Comparison of ENCODE assay signal across 21 cellular contexts in the genomic region with DNA sequence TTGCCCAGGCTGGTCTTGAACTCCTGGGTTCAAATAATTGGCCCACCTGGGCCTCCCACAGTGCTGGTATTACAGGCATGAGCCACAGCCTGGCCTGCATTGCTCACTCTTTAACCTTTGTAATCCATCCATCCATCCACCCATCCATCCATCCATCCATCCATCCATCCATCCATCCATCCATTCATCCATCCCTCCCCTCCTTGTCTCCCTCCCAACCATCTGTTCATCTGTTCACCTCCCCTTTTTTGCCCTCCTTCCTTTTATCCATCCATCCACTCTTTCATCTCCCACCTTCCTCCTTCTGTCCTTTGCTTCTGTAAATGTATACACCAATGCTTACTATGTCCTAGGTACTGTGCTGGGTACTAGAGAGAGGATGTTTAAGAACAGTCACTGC.
DNase-seq lines count a peak whose midpoint lies in the region; FAIRE-seq and TF ChIP-seq lines count a peak whose summit lies in the region.
"Had no signal": no experiment of that assay in that cellular context is flagged by ENCODE, and none has a peak within 500 bp of the region (broad histone marks: within the 10 kb centered on the region; RNA-seq: fewer than 3 reads in every experiment).

No MANE protein-coding gene starts in this region.

- H3K9ac ChIP-seq in mammary epithelial cell (ENCODE audit: insufficient read depth, low read length), result no peak overlapping the region
- no peak overlapping the region for H3K9ac ChIP-seq in keratinocyte (ENCODE audit: control insufficient read depth, extremely low read depth, insufficient read depth, low read length)
- H3K9ac ChIP-seq: KMS-11 had no signal

- H3K27ac Mint-ChIP-seq in Caco-2 (ENCODE audit: unreplicated experiment) (peak overlapping the region; percentile 29), Calu3 (ENCODE audit: unreplicated experiment) (peak overlapping the region; percentile 89)

- H3K36me3 ChIP-seq in Caco-2 (ENCODE audit: control insufficient read depth, insufficient read depth, low read length), result no peaks in the 10 kb centered on the region
- no peaks in the 10 kb centered on the region for H3K36me3 ChIP-seq in mammary epithelial cell (ENCODE audit: insufficient read depth, low read length)
- no peaks in the 10 kb centered on the region for H3K36me3 ChIP-seq in keratinocyte (ENCODE audit: control insufficient read depth in 2 of 2, extremely low read depth in 1 of 2, insufficient read depth in 2 of 2, low read length in 2 of 2)
- H3K36me3 ChIP-seq: SJCRH30 had no signal

- TF ChIP-seq CTCF in Caco-2 (IDR thresholded peaks at IDR 0.05; ENCODE audit: insufficient read depth in 1 of 2, low read depth in 1 of 2, low read length in 1 of 2, severe bottlenecking in 1 of 2, unreplicated experiment in 1 of 2) (no peak), Calu3 (IDR thresholded peaks at IDR 0.05; ENCODE audit: unreplicated experiment) (no peak), mammary epithelial cell (conservative IDR thresholded peaks at IDR 0.05 in 1 of 2, IDR thresholded peaks at IDR 0.05 in 1 of 2; ENCODE audit: extremely low read depth in 1 of 2, insufficient read depth in 1 of 2, low read depth in 1 of 2, low read length in 2 of 2) (no peak), keratinocyte (optimal IDR thresholded peaks at IDR 0.05 in 1 of 3, IDR thresholded peaks at IDR 0.05 in 1 of 3, conservative IDR thresholded peaks at IDR 0.05 in 1 of 3; ENCODE audit: extremely low read depth in 1 of 3, insufficient read depth in 2 of 3, low read length in 3 of 3) (no peak)

- H3K27me3 Mint-ChIP-seq in Caco-2 (ENCODE audit: insufficient read depth, unreplicated experiment) (no peaks in the 10 kb centered on the region), Calu3 (ENCODE audit: unreplicated experiment) (no peaks in the 10 kb centered on the region)
- H3K27me3 Mint-ChIP-seq: CD8-positive, alpha-beta memory T cell had no signal

- H2AFZ ChIP-seq in mammary epithelial cell (ENCODE audit: low read depth, low read length) (no peak overlapping the region), keratinocyte (ENCODE audit: control insufficient read depth, low read length) (no peak overlapping the region)

- H3K27me3 ChIP-seq in Caco-2 (replicated peaks; ENCODE audit: control insufficient read depth, insufficient read depth, low read length) (no peaks in the 10 kb centered on the region), mammary epithelial cell (ENCODE audit: insufficient read depth, low read length) (no peaks in the 10 kb centered on the region), keratinocyte (ENCODE audit: control insufficient read depth, extremely low read depth, insufficient read depth, low read length) (no peaks in the 10 kb centered on the region)
- H3K27me3 ChIP-seq: SJCRH30 had no signal

- no peaks in the 10 kb centered on the region for H3K4me1 ChIP-seq in Caco-2
- H3K4me1 ChIP-seq in mammary epithelial cell (ENCODE audit: insufficient read depth, low read length), result peaks cover 33% of the 10 kb centered on the region
- H3K4me1 ChIP-seq in keratinocyte (ENCODE audit: control insufficient read depth, extremely low read depth, insufficient read depth, low read length), result peaks cover 41% of the 10 kb centered on the region
- H3K4me1 ChIP-seq: SJCRH30 had no signal

- H3K9me3 Mint-ChIP-seq in Caco-2 (ENCODE audit: unreplicated experiment), result no peaks in the 10 kb centered on the region
- no peaks in the 10 kb centered on the region for H3K9me3 Mint-ChIP-seq in Calu3 (ENCODE audit: low read depth, unreplicated experiment)
- H3K9me3 Mint-ChIP-seq: CD8-positive, alpha-beta memory T cell had no signal

- BruUV-seq in Caco-2 (replicated peaks; lab: Mats Ljungman, UMichigan), result no TSS peak
- BruUV-seq in Calu3 (replicated peaks; lab: Mats Ljungman, UMichigan), result no TSS peak
- no TSS peak for BruUV-seq in mammary epithelial cell (replicated peaks; lab: Mats Ljungman, UMichigan)

- H3K4me1 Mint-ChIP-seq in Caco-2 (ENCODE audit: low read depth, unreplicated experiment), result no peaks in the 10 kb centered on the region
- peaks cover 31% of the 10 kb centered on the region for H3K4me1 Mint-ChIP-seq in Calu3 (ENCODE audit: low read depth, unreplicated experiment)

- H3K4me3 Mint-ChIP-seq in Caco-2 (ENCODE audit: unreplicated experiment) (no peak overlapping the region), Calu3 (ENCODE audit: low read depth, unreplicated experiment) (peak overlapping the region; percentile 47)

- no peak overlapping the region for H3K4me2 ChIP-seq in mammary epithelial cell (ENCODE audit: insufficient read depth, low read depth, low read length)
- no peak overlapping the region for H3K4me2 ChIP-seq in keratinocyte (ENCODE audit: control insufficient read depth, extremely low read depth, insufficient read depth, low read depth, low read length)

- dilution Hi-C loops in mammary epithelial cell (cut with HindIII; ENCODE audit: low sequenced_read_pairs) (loop anchor here (5.0 kb wide), 3 partner anchors 40 to 90 kb away; no protein-coding TSS in a partner anchor), keratinocyte (cut with MboI; ENCODE audit: extremely low pct_ligation_motif_present, low sequenced_read_pairs) (no loop called here)

- H3K36me3 Mint-ChIP-seq in Caco-2 (ENCODE audit: insufficient read depth, unreplicated experiment) (peaks cover 39% of the 10 kb centered on the region), Calu3 (ENCODE audit: insufficient read depth, unreplicated experiment) (no peaks in the 10 kb centered on the region)
- H3K36me3 Mint-ChIP-seq: CD8-positive, alpha-beta memory T cell had no signal

- H3K4me3 ChIP-seq in Caco-2 (ENCODE audit: low read depth, low read length) (no peak overlapping the region), mammary epithelial cell (replicated peaks in 1 of 3; ENCODE audit: insufficient read depth in 1 of 3, low read depth in 2 of 3, low read length in 3 of 3) (no peak overlapping the region), keratinocyte (ENCODE audit: control insufficient read depth in 2 of 3, extremely low read depth in 1 of 3, insufficient read depth in 2 of 3, low read depth in 1 of 3, low read length in 3 of 3) (no peak overlapping the region)
- H3K4me3 ChIP-seq: SJCRH30 had no signal

- no peak for TF ChIP-seq POLR2A in H54 (IDR thresholded peaks at IDR 0.05; ENCODE audit: low read depth, low read length)

- H3K27ac ChIP-seq in mammary epithelial cell (ENCODE audit: insufficient read depth, low read depth, low read length), result peak overlapping the region; percentile 79
- H3K27ac ChIP-seq in keratinocyte (ENCODE audit: control insufficient read depth, insufficient read depth, low read length), result peak overlapping the region; percentile 95
- H3K27ac ChIP-seq: KMS-11, SJCRH30 had no signal

- FAIRE-seq in keratinocyte (lab: Jason Lieb, UNC), result no peak
- FAIRE-seq in H54 (lab: Jason Lieb, UNC), result no peak
- FAIRE-seq: GM12892, GM18507 had no signal

- in situ Hi-C loops in mammary epithelial cell (cut with MboI; ENCODE audit: low sequenced_read_pairs in 2 of 2), result no loop called here

- no peaks in the 10 kb centered on the region for H3K9me1 ChIP-seq in keratinocyte (ENCODE audit: control insufficient read depth, extremely low read depth, insufficient read depth, low read length)

- H4K20me1 ChIP-seq in mammary epithelial cell (ENCODE audit: insufficient read depth, low read length) (no peaks in the 10 kb centered on the region), keratinocyte (ENCODE audit: control insufficient read depth, extremely low read depth, insufficient read depth, low read length) (no peaks in the 10 kb centered on the region)

- H3K9me3 ChIP-seq in Caco-2 (no peaks in the 10 kb centered on the region), mammary epithelial cell (replicated peaks; ENCODE audit: insufficient read depth, low read length) (no peaks in the 10 kb centered on the region), keratinocyte (ENCODE audit: control insufficient read depth, low read depth, low read length) (no peaks in the 10 kb centered on the region)
- H3K9me3 ChIP-seq: SJCRH30 had no signal

- CTCF ChIA-PET in Caco-2 (lab: Charles Lee) (no interaction called here), Calu3 (lab: Charles Lee) (no interaction called here), mammary epithelial cell (lab: Charles Lee; ENCODE audit: low non-redundant PET) (no interaction called here)

- no peak for DNase-seq in Caco-2
- no peak for DNase-seq in Calu3
- DNase-seq in mammary epithelial cell, result no peak
- DNase-seq in keratinocyte (ENCODE audit: low read depth, low spot score), result no peak
- DNase-seq in ecto neural progenitor cell (ENCODE audit: low spot score), result no peak
- no peak for DNase-seq in NCI-H1930 (lab: John Stamatoyannopoulos, UW)
- DNase-seq in H54 (ENCODE audit: insufficient read length, low spot score), result no peak
- DNase-seq: ACHN; C1 segment of cervical spinal cord; CD8-positive, alpha-beta memory T cell; DMS79; GOT3; NCI-H1417 treated with DMSO at 0.1 percent for 48 hours; NCI-H2029; NCI-H345; NCI-H524 treated with DMSO at 0.1 percent for 48 hours; PC-9; SJCRH30 had no signal

- POLR2A ChIA-PET in Caco-2 (lab: Charles Lee), result no interaction called here

- H3K79me2 ChIP-seq in mammary epithelial cell (ENCODE audit: insufficient read depth, low read length), result no peaks in the 10 kb centered on the region
- H3K79me2 ChIP-seq in keratinocyte (ENCODE audit: control insufficient read depth, insufficient read depth, low read length), result no peaks in the 10 kb centered on the region

- intact Hi-C loops in Caco-2 (cut with micrococcal nuclease; ENCODE audit: unreplicated experiment), result no loop called here
- intact Hi-C loops in Calu3 (cut with micrococcal nuclease; ENCODE audit: unreplicated experiment), result no loop called here
- intact Hi-C loops in mammary epithelial cell (cut with micrococcal nuclease), result loop anchor here (2.0 to 5.0 kb wide), 2 partner anchors 15 to 65 kb away; a partner anchor contains a TSS
